In the genomic region with DNA sequence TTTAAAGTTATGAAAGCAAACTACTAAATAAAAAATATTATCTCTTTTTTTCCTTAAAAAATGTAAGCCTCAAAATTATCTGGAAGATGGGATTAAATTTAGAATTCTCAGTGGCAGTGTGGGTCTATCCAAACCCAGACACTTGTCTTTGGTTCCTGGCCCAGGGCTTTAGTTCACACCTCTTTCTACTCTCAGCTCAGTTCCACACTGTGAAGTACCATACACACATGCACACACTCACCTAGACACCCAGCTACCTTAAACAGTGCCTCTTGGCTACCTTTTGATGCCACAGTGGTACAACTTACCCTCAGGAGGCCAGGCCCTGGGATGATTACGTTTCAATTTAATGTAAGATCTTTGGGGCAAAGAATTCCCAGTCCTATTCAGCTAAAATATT, we compare ENCODE assay signal across 1 cellular context.
TF ChIP-seq lines count a peak whose summit lies in the region.

No MANE protein-coding gene starts in this region.

TF ChIP-seq in GM23338, 12 proteins besides CTCF, POLR2A, EP300 and RAD21 (continued from another document):
- TF ChIP-seq, protein P1, sequence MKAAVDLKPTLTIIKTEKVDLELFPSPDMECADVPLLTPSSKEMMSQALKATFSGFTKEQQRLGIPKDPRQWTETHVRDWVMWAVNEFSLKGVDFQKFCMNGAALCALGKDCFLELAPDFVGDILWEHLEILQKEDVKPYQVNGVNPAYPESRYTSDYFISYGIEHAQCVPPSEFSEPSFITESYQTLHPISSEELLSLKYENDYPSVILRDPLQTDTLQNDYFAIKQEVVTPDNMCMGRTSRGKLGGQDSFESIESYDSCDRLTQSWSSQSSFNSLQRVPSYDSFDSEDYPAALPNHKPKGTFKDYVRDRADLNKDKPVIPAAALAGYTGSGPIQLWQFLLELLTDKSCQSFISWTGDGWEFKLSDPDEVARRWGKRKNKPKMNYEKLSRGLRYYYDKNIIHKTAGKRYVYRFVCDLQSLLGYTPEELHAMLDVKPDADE (IDR thresholded peaks at IDR 0.05), result no peak
- no peak for TF ChIP-seq JUNB (IDR thresholded peaks at IDR 0.05; ENCODE audit: unreplicated experiment)
- no peak for TF ChIP-seq POLR2AphosphoS5 (IDR thresholded peaks at IDR 0.05; ENCODE audit: low read depth)
- TF ChIP-seq EZH2 (IDR thresholded peaks at IDR 0.05; ENCODE audit: low read depth, unreplicated experiment), result no peak
- TF ChIP-seq STAT1 (IDR thresholded peaks at IDR 0.05; ENCODE audit: unreplicated experiment), result no peak
- no peak for TF ChIP-seq CREB1 (CRISPR knock-in tag; IDR thresholded peaks at IDR 0.05; ENCODE audit: low read depth)
- TF ChIP-seq, protein P2, sequence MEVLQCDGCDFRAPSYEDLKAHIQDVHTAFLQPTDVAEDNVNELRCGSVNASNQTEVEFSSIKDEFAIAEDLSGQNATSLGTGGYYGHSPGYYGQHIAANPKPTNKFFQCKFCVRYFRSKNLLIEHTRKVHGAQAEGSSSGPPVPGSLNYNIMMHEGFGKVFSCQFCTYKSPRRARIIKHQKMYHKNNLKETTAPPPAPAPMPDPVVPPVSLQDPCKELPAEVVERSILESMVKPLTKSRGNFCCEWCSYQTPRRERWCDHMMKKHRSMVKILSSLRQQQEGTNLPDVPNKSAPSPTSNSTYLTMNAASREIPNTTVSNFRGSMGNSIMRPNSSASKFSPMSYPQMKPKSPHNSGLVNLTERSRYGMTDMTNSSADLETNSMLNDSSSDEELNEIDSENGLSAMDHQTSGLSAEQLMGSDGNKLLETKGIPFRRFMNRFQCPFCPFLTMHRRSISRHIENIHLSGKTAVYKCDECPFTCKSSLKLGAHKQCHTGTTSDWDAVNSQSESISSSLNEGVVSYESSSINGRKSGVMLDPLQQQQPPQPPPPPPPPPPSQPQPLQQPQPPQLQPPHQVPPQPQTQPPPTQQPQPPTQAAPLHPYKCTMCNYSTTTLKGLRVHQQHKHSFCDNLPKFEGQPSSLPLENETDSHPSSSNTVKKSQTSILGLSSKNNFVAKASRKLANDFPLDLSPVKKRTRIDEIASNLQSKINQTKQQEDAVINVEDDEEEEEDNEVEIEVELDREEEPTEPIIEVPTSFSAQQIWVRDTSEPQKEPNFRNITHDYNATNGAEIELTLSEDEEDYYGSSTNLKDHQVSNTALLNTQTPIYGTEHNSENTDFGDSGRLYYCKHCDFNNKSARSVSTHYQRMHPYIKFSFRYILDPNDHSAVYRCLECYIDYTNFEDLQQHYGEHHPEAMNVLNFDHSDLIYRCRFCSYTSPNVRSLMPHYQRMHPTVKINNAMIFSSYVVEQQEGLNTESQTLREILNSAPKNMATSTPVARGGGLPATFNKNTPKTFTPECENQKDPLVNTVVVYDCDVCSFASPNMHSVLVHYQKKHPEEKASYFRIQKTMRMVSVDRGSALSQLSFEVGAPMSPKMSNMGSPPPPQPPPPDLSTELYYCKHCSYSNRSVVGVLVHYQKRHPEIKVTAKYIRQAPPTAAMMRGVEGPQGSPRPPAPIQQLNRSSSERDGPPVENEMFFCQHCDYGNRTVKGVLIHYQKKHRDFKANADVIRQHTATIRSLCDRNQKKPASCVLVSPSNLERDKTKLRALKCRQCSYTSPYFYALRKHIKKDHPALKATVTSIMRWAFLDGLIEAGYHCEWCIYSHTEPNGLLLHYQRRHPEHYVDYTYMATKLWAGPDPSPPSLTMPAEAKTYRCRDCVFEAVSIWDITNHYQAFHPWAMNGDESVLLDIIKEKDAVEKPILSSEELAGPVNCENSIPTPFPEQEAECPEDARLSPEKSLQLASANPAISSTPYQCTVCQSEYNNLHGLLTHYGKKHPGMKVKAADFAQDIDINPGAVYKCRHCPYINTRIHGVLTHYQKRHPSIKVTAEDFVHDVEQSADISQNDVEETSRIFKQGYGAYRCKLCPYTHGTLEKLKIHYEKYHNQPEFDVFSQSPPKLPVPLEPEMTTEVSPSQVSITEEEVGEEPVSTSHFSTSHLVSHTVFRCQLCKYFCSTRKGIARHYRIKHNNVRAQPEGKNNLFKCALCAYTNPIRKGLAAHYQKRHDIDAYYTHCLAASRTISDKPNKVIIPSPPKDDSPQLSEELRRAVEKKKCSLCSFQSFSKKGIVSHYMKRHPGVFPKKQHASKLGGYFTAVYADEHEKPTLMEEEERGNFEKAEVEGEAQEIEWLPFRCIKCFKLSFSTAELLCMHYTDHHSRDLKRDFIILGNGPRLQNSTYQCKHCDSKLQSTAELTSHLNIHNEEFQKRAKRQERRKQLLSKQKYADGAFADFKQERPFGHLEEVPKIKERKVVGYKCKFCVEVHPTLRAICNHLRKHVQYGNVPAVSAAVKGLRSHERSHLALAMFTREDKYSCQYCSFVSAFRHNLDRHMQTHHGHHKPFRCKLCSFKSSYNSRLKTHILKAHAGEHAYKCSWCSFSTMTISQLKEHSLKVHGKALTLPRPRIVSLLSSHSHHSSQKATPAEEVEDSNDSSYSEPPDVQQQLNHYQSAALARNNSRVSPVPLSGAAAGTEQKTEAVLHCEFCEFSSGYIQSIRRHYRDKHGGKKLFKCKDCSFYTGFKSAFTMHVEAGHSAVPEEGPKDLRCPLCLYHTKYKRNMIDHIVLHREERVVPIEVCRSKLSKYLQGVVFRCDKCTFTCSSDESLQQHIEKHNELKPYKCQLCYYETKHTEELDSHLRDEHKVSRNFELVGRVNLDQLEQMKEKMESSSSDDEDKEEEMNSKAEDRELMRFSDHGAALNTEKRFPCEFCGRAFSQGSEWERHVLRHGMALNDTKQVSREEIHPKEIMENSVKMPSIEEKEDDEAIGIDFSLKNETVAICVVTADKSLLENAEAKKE (CRISPR knock-in tag; IDR thresholded peaks at IDR 0.05), result no peak
- TF ChIP-seq ZNF331 (CRISPR knock-in tag; IDR thresholded peaks at IDR 0.05; ENCODE audit: low read depth), result no peak
- no peak for TF ChIP-seq NANOG (IDR thresholded peaks at IDR 0.05; ENCODE audit: borderline replicate concordance)
